Comparison of ENCODE assay signal across 24 cellular contexts in the genomic region with DNA sequence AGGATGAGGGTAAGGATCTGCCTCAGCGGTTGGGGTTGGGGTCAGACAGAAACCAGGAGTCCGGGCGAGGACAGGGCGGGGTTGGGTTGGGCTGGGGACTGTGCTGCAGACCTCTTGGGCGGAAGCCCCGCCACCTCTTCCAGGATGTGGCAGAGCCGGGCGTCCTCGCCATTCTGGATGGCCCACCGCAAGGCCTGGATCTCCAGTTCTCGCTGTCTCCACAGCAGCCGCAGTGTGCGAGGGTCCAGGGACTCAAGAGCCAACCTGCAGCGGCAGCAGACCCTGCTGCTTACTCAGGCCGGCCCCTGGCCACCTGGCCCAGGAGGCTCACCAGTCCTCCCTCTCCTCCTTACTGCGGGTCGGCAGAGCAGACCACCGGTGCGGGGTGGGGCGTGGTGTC.
"Had no signal": no experiment of that assay in that cellular context is flagged by ENCODE, and none has a peak within 500 bp of the region (broad histone marks: within the 10 kb centered on the region; RNA-seq: fewer than 3 reads in every experiment).

No MANE protein-coding gene starts in this region.

- DNase-seq: activated B cell treated with CpG ODN at 0.5 μM for 24 hours; activated CD4-positive, alpha-beta T cell treated with anti-CD3 and anti-CD28 coated beads for 1 hour; activated CD4-positive, alpha-beta T cell treated with anti-CD3 and anti-CD28 coated beads, Interleukin-2, amount 50 U/mL, for 48 hours; activated gamma-delta T cell treated with Interleukin-2 at 50 U/mL for 16 hours; activated naive CD4-positive, alpha-beta T cell treated with anti-CD3 and anti-CD28 coated beads, Interleukin-2, amount 10 ng/mL, durations not matched to agents 7 days and 5 days; activated T-cell treated with anti-CD3 and anti-CD28 coated beads, Interleukin-2, amount 50 U/mL, for 72 hours; aorta; central memory CD4-positive, alpha-beta T cell; NCI-H1092; NCI-H1417 treated with DMSO at 0.1 percent for 48 hours; NCI-H1694; NCI-H2029; NCI-H345; NCI-H510A; NCI-H526 treated with DMSO at 0.1 percent for 48 hours; NK-92 treated with Interleukin-12 subunit alpha and Interleukin-12 subunit beta, amount 100 ng/mL, for 24 hours; OCI-M1; RPMI8226; T-cell; T-helper 2 cell; T1000 had no signal

- H3K27ac ChIP-seq: SK-N-MC had no signal

- ATAC-seq: activated T-cell treated with anti-CD3 and anti-CD28 coated beads, Interleukin-2, amount 50 U/mL, for 72 hours; Panc1; Right ventricle myocardium inferior; T-cell had no signal

- H3K4me3 ChIP-seq: SK-N-MC had no signal
